ENCODE assay signal across 1 cellular context in the genomic region with DNA sequence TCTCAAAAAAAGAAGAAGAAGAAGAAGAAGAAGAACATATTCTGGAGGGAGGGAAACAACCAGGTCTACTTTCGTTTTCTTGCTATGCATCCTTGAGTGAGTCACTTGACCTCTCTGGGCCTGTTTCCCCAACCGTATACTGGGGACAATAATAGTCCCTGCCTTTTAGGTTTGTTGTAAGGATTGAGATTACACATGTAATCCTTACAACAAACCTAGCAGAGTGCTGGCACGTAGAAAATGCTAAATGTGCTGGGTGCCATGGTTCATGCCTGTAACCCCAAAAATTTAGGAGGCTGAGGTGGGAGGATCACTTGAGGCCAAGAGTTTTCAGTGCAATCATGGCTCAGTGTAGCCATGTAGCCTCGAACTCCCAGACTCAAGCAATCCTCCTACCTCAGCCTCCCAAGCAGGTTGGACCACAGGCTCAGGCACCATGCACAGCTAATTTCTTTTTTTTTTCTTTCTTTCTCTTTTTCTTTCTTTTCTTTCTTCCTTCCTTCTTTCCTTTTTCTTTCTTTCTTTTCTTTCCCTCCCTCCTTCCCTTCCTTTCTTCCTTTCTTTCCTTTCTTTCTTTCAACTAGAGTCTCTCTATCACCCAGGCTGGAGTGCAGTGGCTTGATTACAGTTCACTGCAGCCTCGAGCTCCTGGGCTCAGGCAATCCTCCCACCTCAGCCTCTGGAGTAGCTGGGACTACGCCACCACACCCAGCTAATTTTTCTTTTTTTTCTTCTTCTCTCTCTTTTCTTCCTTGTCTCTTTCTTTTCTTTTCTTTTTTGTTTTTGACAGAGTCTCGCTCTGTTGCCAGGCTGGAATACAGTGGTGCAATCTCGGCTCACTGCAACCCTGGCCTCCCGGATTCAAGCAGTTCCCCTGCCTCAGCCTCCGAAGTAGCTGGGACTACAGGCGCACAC.
TF ChIP-seq lines count a peak whose summit lies in the region.

No MANE protein-coding gene starts in this region.

TF ChIP-seq in IMR-90, 13 proteins besides CTCF, POLR2A, EP300 and RAD21:
- no peak for TF ChIP-seq MXI1 (IDR thresholded peaks at IDR 0.05; ENCODE audit: borderline replicate concordance, low read depth, low read length)
- TF ChIP-seq MAZ (IDR thresholded peaks at IDR 0.05; ENCODE audit: borderline replicate concordance, low read depth, low read length) = no peak
- TF ChIP-seq CEBPB (IDR thresholded peaks at IDR 0.05; ENCODE audit: low read depth, low read length) = no peak
- TF ChIP-seq, protein P1, sequence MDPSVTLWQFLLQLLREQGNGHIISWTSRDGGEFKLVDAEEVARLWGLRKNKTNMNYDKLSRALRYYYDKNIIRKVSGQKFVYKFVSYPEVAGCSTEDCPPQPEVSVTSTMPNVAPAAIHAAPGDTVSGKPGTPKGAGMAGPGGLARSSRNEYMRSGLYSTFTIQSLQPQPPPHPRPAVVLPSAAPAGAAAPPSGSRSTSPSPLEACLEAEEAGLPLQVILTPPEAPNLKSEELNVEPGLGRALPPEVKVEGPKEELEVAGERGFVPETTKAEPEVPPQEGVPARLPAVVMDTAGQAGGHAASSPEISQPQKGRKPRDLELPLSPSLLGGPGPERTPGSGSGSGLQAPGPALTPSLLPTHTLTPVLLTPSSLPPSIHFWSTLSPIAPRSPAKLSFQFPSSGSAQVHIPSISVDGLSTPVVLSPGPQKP (IDR thresholded peaks at IDR 0.05; ENCODE audit: borderline replicate concordance, low read depth, low read length) = no peak
- no peak for TF ChIP-seq CHD1 (IDR thresholded peaks at IDR 0.05; ENCODE audit: low read depth, low read length)
- no peak for TF ChIP-seq FOS (IDR thresholded peaks at IDR 0.05; ENCODE audit: low read depth, low read length)
- no peak; the same call in 1 of the 2 replicates for TF ChIP-seq SMC3 (IDR thresholded peaks at IDR 0.05; ENCODE audit: low read depth, low read length)
- TF ChIP-seq RFX5 (IDR thresholded peaks at IDR 0.05; ENCODE audit: low read depth, low read length) = no peak
- no peak for TF ChIP-seq NFE2L2 (IDR thresholded peaks at IDR 0.05; ENCODE audit: low read depth, low read length)
- TF ChIP-seq BHLHE40 (IDR thresholded peaks at IDR 0.05; ENCODE audit: low read depth, low read length) = no peak
- no peak for TF ChIP-seq RCOR1 (IDR thresholded peaks at IDR 0.05; ENCODE audit: insufficient replicate concordance, low read length)
- TF ChIP-seq, protein P2, sequence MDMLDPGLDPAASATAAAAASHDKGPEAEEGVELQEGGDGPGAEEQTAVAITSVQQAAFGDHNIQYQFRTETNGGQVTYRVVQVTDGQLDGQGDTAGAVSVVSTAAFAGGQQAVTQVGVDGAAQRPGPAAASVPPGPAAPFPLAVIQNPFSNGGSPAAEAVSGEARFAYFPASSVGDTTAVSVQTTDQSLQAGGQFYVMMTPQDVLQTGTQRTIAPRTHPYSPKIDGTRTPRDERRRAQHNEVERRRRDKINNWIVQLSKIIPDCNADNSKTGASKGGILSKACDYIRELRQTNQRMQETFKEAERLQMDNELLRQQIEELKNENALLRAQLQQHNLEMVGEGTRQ (IDR thresholded peaks at IDR 0.05; ENCODE audit: low read depth, low read length) = no peak
- no peak for TF ChIP-seq MAFK (IDR thresholded peaks at IDR 0.05; ENCODE audit: low read depth, low read length)
